In the genomic region with DNA sequence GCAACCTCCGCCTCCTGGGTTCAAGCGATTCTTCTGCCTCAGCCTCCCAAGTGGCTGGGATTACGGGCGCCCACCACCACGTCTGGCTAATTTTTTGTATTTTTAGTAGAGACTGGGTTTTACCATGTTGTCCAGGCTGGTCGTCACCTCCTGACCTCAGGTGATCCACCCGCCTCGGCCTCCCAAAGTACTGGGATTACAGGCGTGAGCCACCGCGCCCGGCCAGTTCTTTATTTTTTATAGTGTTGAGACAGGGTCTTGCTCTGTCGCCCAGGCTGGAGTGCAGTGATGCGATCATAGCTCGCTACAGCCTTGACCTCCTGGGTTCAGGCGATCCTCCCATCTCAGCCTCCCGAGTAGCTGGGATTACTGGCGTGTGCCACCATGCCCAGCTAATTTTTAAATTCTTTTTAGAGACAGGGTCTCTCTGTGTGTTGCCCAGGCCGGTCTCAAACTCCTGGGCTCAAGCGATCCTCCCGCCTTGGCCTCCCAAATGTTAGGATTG, we compare ENCODE assay signal across 8 cellular contexts. TPM values are rescaled to one million over a fixed set of nuclear protein-coding genes. Genes with fewer than 3 reads are reported as not detected.
DNase-seq lines count a peak whose midpoint lies in the region; ATAC-seq, FAIRE-seq and TF ChIP-seq lines count a peak whose summit lies in the region.
"Not testable (repeated sequence)": the region's sequence is repeated elsewhere in the genome, so short reads cannot be mapped to it uniquely, and the experiment has no call there.

No MANE protein-coding gene starts in this region.

- not testable (repeated sequence) for H4K20me1 ChIP-seq in GM12878 (ENCODE audit: control insufficient read depth, insufficient read depth)

- not testable (repeated sequence) for H3K27ac ChIP-seq in GM12878 (ENCODE audit: control insufficient read depth, insufficient read depth)
- H3K27ac ChIP-seq in esophagus muscularis mucosa (replicated peaks in 1 of 4) (peak overlapping the region; percentile 91 to 99 (median 98)), liver (ENCODE audit: low read depth in 1 of 2, low read length in 2 of 2) (peak overlapping the region; percentile 99), temporal lobe (ENCODE audit: low read depth, low read length) (peak overlapping the region; percentile 80)

- H3K4me1 ChIP-seq in GM12878 (ENCODE audit: control insufficient read depth, insufficient read depth, low read length) (peaks cover 11% of the 10 kb centered on the region; the same call in 1 of the 2 replicates), esophagus muscularis mucosa (peaks cover 25 to 45% (median 36%) of the 10 kb centered on the region in 4 donors), liver (ENCODE audit: control insufficient read depth in 4 of 4, insufficient read depth in 4 of 4, low read length in 3 of 4) (peaks cover 6 to 22% (median 17%) of the 10 kb centered on the region in 4 donors)

- H3K4me2 ChIP-seq in GM12878 (ENCODE audit: control insufficient read depth, insufficient read depth) = peak overlapping the region; percentile 75; the same call in 1 of the 2 replicates

- TF ChIP-seq EP300 in GM12878 (IDR thresholded peaks at IDR 0.05; ENCODE audit: borderline replicate concordance in 1 of 2, control insufficient read depth in 1 of 2, low read depth in 2 of 2, low read length in 2 of 2); esophagus muscularis mucosa (IDR thresholded peaks at IDR 0.05): not testable (repeated sequence)

- BruUV-seq in GM12878 (replicated peaks; lab: Mats Ljungman, UMichigan) = TSS peak; percentile 97

- not testable (repeated sequence) for ATAC-seq in GM12878

- peak overlapping the region; percentile 86 for H3K9ac ChIP-seq in GM12878 (ENCODE audit: control insufficient read depth, insufficient read depth, low read length)
- H3K9ac ChIP-seq in liver (ENCODE audit: low read depth in 1 of 2, low read length in 2 of 2) = peak overlapping the region in 1 of 2 donors; percentile 76

- 56% methylated on average over 21 of the region's 21 CpGs for WGBS in GM12878 (ENCODE audit: insufficient coverage, insufficient replicate concordance, low lambda C conversion rate, missing lambda C conversion rate)
- WGBS in esophagus muscularis mucosa = 80% methylated on average over 21 of the region's 21 CpGs
- WGBS in liver = 68% methylated on average over 21 of the region's 21 CpGs

- TF ChIP-seq RAD21 in GM12878 (IDR thresholded peaks at IDR 0.05; ENCODE audit: insufficient read depth, low read depth, low read length); liver (IDR thresholded peaks at IDR 0.05): not testable (repeated sequence)

- POLR2A ChIA-PET in GM12878 (lab: Charles Lee) = interaction anchor here (0.6 to 2.0 kb wide), 7 partner anchors 9 to 194 kb away, joined by 3 to 8 read pairs (median 6); a partner anchor contains a TSS

- RAD21 ChIA-PET in GM12878 (lab: Charles Lee; ENCODE audit: unreplicated experiment) = interaction anchor here (0.7 to 2.5 kb wide), 10 partner anchors 10 to 124 kb away, joined by 3 to 17 read pairs (median 4); a partner anchor contains a TSS

- not testable (repeated sequence) for TF ChIP-seq POLR2A in GM12878 (IDR thresholded peaks at IDR 0.05; ENCODE audit: low read depth, low read length); esophagus muscularis mucosa (IDR thresholded peaks at IDR 0.05; ENCODE audit: low read depth)

- FAIRE-seq in GM12878 (lab: Jason Lieb, UNC) = not testable (repeated sequence)

- H2AFZ ChIP-seq in GM12878 (ENCODE audit: control insufficient read depth, low read depth, low read length) = not testable (repeated sequence)

- in situ Hi-C loops in GM12878 (cut with MboI) = not testable (repeated sequence)

- not testable (repeated sequence) for DNase-seq in CD14-positive monocyte (ENCODE audit: low spot score); Jurkat, Clone E6-1 (ENCODE audit: low read depth, low spot score); GM12878 (ENCODE audit: low read depth, low spot score); esophagus muscularis mucosa (ENCODE audit: extremely low spot score); osteocyte (ENCODE audit: extremely low spot score, unreplicated experiment)

- not testable (repeated sequence) for H3K36me3 ChIP-seq in GM12878 (ENCODE audit: control insufficient read depth in 2 of 2, insufficient read depth in 2 of 2, low read length in 1 of 2); liver (ENCODE audit: control insufficient read depth in 4 of 4, insufficient read depth in 3 of 4, low read depth in 1 of 4, low read length in 3 of 4)
- peaks cover 0 to 19% (median 14%) of the 10 kb centered on the region in 4 donors for H3K36me3 ChIP-seq in esophagus muscularis mucosa

- not testable (repeated sequence) for H3K27me3 Mint-ChIP-seq in CD14-positive monocyte (ENCODE audit: low read depth in 3 of 3); osteocyte (ENCODE audit: unreplicated experiment)

- not testable (repeated sequence) for H3K9me3 Mint-ChIP-seq in CD14-positive monocyte; osteocyte (ENCODE audit: unreplicated experiment)

- H3K36me3 Mint-ChIP-seq in CD14-positive monocyte = peaks cover 0 to 22% of the 10 kb centered on the region in 2 donors
- not testable (repeated sequence) for H3K36me3 Mint-ChIP-seq in osteocyte (ENCODE audit: unreplicated experiment)

- not testable (repeated sequence) for TF ChIP-seq CTCF in CD14-positive monocyte (IDR thresholded peaks at IDR 0.05); WI38 (IDR thresholded peaks at IDR 0.05; ENCODE audit: low read depth, low read length); GM12878 (IDR thresholded peaks at IDR 0.05 in 2 of 3, conservative IDR thresholded peaks at IDR 0.05 in 1 of 3; ENCODE audit: control insufficient read depth in 2 of 3, extremely low read depth in 1 of 3, insufficient read depth in 1 of 3, low read depth in 3 of 3, low read length in 3 of 3); esophagus muscularis mucosa (IDR thresholded peaks at IDR 0.05); liver (IDR thresholded peaks at IDR 0.05; ENCODE audit: low read depth, low read length, missing input control); osteocyte (IDR thresholded peaks at IDR 0.05)

- SMC1A ChIA-PET in GM12878 (lab: Charles Lee; ENCODE audit: uncharacterized antibody, unreplicated experiment) = interaction anchor here (1.1 to 1.5 kb wide), 2 partner anchors 55 to 64 kb away, joined by 5 read pairs; no protein-coding TSS in a partner anchor

- CTCF ChIA-PET in GM12878 (lab: Yijun Ruan, JAX) = interaction anchor here (0.6 to 1.9 kb wide), 9 partner anchors 9 to 571 kb away, joined by 3 to 18 read pairs (median 5); a partner anchor contains a TSS

- H3K27ac Mint-ChIP-seq in CD14-positive monocyte (peak overlapping the region; percentile 95 to 99 (median 98)), osteocyte (ENCODE audit: unreplicated experiment) (peak overlapping the region; percentile 99)

- not testable (repeated sequence) for H3K27me3 ChIP-seq in GM12878 (replicated peaks in 1 of 2; ENCODE audit: control insufficient read depth in 2 of 2, insufficient read depth in 2 of 2, low read length in 1 of 2); esophagus muscularis mucosa; liver (ENCODE audit: control insufficient read depth in 4 of 4, insufficient read depth in 4 of 4, low read length in 3 of 4)

- H3K4me3 ChIP-seq in Jurkat, Clone E6-1 (ENCODE audit: low read length) = peak overlapping the region; percentile 77
- peak overlapping the region; percentile 72 for H3K4me3 ChIP-seq in WI38 (ENCODE audit: low read depth, low read length)
- peak overlapping the region; percentile 67; the same call in 1 of the 2 replicates for H3K4me3 ChIP-seq in GM12878
- H3K4me3 ChIP-seq in esophagus muscularis mucosa = peak overlapping the region; percentile 66 to 94 (median 80)
- H3K4me3 ChIP-seq in liver (ENCODE audit: low read depth in 1 of 3, low read length in 3 of 3) = peak overlapping the region; percentile 69 to 93 (median 76)

- H3K4me1 Mint-ChIP-seq in CD14-positive monocyte (peaks cover 65% of the 10 kb centered on the region), osteocyte (ENCODE audit: unreplicated experiment) (peaks cover 19% of the 10 kb centered on the region)

- H3K9me3 ChIP-seq in GM12878 (replicated peaks; ENCODE audit: control insufficient read depth, insufficient read depth, low read length); esophagus muscularis mucosa; liver (ENCODE audit: control insufficient read depth in 4 of 4, low read length in 3 of 4): not testable (repeated sequence)

- not testable (repeated sequence) for H3K79me2 ChIP-seq in GM12878 (ENCODE audit: control insufficient read depth, insufficient read depth, low read length)

- intact Hi-C loops in CD14-positive monocyte (cut with micrococcal nuclease) (loop anchor here (5.0 to 10.0 kb wide), 2 partner anchors 48 to 100 kb away; a partner anchor contains a TSS), GM12878 (cut with micrococcal nuclease; ENCODE audit: unreplicated experiment) (loop anchor here (2.0 kb wide), 1 partner anchor 62 kb away; a partner anchor contains a TSS)
- intact Hi-C loops in esophagus muscularis mucosa (cut with DNase I) = not testable (repeated sequence)

- H3K4me3 Mint-ChIP-seq in CD14-positive monocyte = peak overlapping the region; percentile 59 to 92
- peak overlapping the region; percentile 92 for H3K4me3 Mint-ChIP-seq in osteocyte (ENCODE audit: unreplicated experiment)

RNA-seq across cellular contexts. Expression of a gene that starts 0.6 kb away (rescaled TPM):
- polyA plus RNA-seq in CD14-positive monocyte (1 to 10 TPM; 4.1 to 4.7 TPM), GM12878 (2011; rRNA removed) (0.26 and 1.9 TPM in 2 replicates), GM12878 (2014; fragmentation: Illumina TruSeq; extraction: Trizol) (0.94 TPM in 1 of 2 replicates, not detected in the other), GM12878 (2014; fragmentation: Nextera tagmentation; extraction: Ambion mirVana) (under 1 TPM in 1 of 2 experiments, not detected in 1; 0.16 TPM), GM12878 (2014; rRNA removed) (12.5 and 24.5 TPM in 2 replicates), GM12878 (2016; fragmentation: Nextera tagmentation; extraction: Ambion mirVana) (10 to 100 TPM in 1 of 2 experiments, 1 to 10 TPM in 1; 5.7 to 12.1 TPM), liver (10 to 100 TPM in 1 of 2 donors, 1 to 10 TPM in 1; 4.1 to 16.0 TPM)
- polyA plus RNA-seq in Jurkat, Clone E6-1 (2012; ENCODE audit: insufficient read depth, insufficient read length) = 34.3 TPM
- 8.0 and 13.6 TPM in 2 replicates for total RNA-seq in GM12878 (2013; cell fraction: nucleolus; rRNA removed)
- total RNA-seq in GM12878 (2014; rRNA removed) (4.4 and 5.3 TPM in 2 replicates), GM12878 (2014; rRNA removed; fragmentation: Illumina TruSeq; extraction: Trizol) (0.45 and 0.92 TPM in 2 replicates), GM12878 (2021) (23.7 and 26.4 TPM in 2 replicates), esophagus muscularis mucosa (10 to 100 TPM; 11.3 to 24.5 (median 17.1) TPM), liver (10 to 100 TPM in 1 of 2 donors, 1 to 10 TPM in 1; 3.5 to 10.3 TPM), osteocyte (23.9 and 29.9 TPM in 2 replicates), temporal lobe (4.7 TPM)
- polyA plus RNA-seq in GM12878 (2011; ENCODE audit: low read depth) = 5.8 TPM
- 3.2 and 3.9 TPM in 2 replicates for polyA plus RNA-seq in GM12878 (2011; cell fraction: cytosol; rRNA removed)
- 17.8 and 22.8 TPM in 2 replicates for polyA plus RNA-seq in GM12878 (2011; cell fraction: nucleus; rRNA removed)
- polyA plus RNA-seq in GM12878 (2012) = 15.5 and 15.9 TPM in 2 replicates
- 0.80 and 3.5 TPM in 2 replicates for polyA minus RNA-seq in GM12878 (2011; rRNA and poly(A)+ RNA removed)
- polyA minus RNA-seq in GM12878 (2011; cell fraction: cytosol; rRNA and poly(A)+ RNA removed) = 5.8 and 9.2 TPM in 2 replicates
- 3.1 and 6.0 TPM in 2 replicates for polyA minus RNA-seq in GM12878 (2011; cell fraction: nucleus; rRNA and poly(A)+ RNA removed)

RNA-seq across cellular contexts. Expression of a gene that starts 12.1 kb away (rescaled TPM):
- polyA plus RNA-seq in CD14-positive monocyte (10 to 100 TPM; 43.3 to 69.0 TPM), GM12878 (2011; rRNA removed) (not detected in 2 replicates), GM12878 (2014; fragmentation: Illumina TruSeq; extraction: Trizol) (0.03 TPM in 1 of 2 replicates, not detected in the other), GM12878 (2014; fragmentation: Nextera tagmentation; extraction: Ambion mirVana) (not detected), GM12878 (2014; rRNA removed) (0.08 and 0.49 TPM in 2 replicates), GM12878 (2016; fragmentation: Nextera tagmentation; extraction: Ambion mirVana) (not detected), liver (under 1 TPM; 0.75 to 0.77 TPM)
- polyA plus RNA-seq in Jurkat, Clone E6-1 (2012; ENCODE audit: insufficient read depth, insufficient read length) = 0.85 TPM
- total RNA-seq in GM12878 (2013; cell fraction: nucleolus; rRNA removed) = 1.1 and 1.6 TPM in 2 replicates
- total RNA-seq in GM12878 (2014; rRNA removed) (not detected in 2 replicates), GM12878 (2014; rRNA removed; fragmentation: Illumina TruSeq; extraction: Trizol) (not detected in 2 replicates), GM12878 (2021) (0.08 TPM in 1 of 2 replicates, not detected in the other), esophagus muscularis mucosa (1 to 10 TPM in 1 of 4 donors, under 1 TPM in 3; 0.26 to 1.3 (median 0.55) TPM), liver (1 to 10 TPM in 1 of 2 donors, under 1 TPM in 1; 0.84 to 1.8 TPM), osteocyte (0.24 and 0.42 TPM in 2 replicates), temporal lobe (0.25 TPM)
- not detected for polyA plus RNA-seq in GM12878 (2011; ENCODE audit: low read depth)
- polyA plus RNA-seq in GM12878 (2011; cell fraction: cytosol; rRNA removed) = not detected in 2 replicates
- polyA plus RNA-seq in GM12878 (2011; cell fraction: nucleus; rRNA removed) = 0.18 and 0.30 TPM in 2 replicates
- 0.10 and 0.24 TPM in 2 replicates for polyA plus RNA-seq in GM12878 (2012)
- not detected in 2 replicates for polyA minus RNA-seq in GM12878 (2011; rRNA and poly(A)+ RNA removed)
- polyA minus RNA-seq in GM12878 (2011; cell fraction: cytosol; rRNA and poly(A)+ RNA removed) = not detected in 2 replicates
- polyA minus RNA-seq in GM12878 (2011; cell fraction: nucleus; rRNA and poly(A)+ RNA removed) = not detected in 2 replicates
